In the genomic region with DNA sequence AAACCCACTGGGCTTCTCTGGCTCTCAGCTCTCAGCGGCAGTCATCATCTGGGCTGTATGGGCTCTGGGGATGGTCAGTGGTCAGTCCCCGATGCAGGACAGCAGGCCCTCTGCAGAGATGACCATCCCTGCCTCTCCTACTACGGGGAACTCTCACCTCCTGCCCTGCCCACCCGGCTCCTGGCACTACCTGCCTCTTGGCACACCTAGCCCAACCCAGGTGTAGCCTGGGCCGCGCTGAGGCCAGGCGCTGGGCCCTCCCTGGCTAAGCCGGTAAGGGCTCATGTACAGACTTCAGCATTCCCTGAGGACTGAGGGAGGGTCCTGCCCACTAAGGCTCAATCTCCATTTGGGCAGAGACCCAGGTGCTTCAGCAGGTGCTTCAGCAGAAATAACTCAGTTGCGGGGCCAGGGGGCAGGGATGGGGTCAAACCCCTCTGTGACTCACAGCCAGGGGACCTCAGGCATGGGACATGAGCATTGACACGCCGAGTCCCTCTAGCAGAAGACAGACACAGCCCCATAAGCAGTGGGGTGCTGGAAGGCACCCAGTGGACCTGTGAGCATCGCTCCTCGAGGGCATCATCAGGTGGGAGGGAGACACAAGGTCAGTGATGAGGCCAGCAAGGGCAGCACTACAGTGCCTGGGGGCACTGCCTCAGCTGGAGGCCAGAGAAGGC, we compare ENCODE assay signal across 32 cellular contexts.
"Had no signal": no experiment of that assay in that cellular context is flagged by ENCODE, and none has a peak within 500 bp of the region (broad histone marks: within the 10 kb centered on the region; RNA-seq: fewer than 3 reads in every experiment).

No MANE protein-coding gene starts in this region.

- H3K9me3 ChIP-seq: ascending aorta, esophagus muscularis mucosa, heart left ventricle, thoracic aorta, uterus had no signal

- H3K36me3 ChIP-seq: brain microvascular endothelial cell, uterus had no signal

- ATAC-seq: activated CD4-positive, CD25-positive, alpha-beta regulatory T cell treated with anti-CD3 and anti-CD28 coated beads, Interleukin-2, amount 50 U/mL, for 24 hours; activated T-cell treated with anti-CD3 and anti-CD28 coated beads, Interleukin-2, amount 50 U/mL, for 4 hours; foreskin keratinocyte; naive thymus-derived CD8-positive, alpha-beta T cell; sciatic nerve had no signal

- H3K4me1 ChIP-seq: ascending aorta, foreskin keratinocyte, uterus had no signal

- H3K27me3 ChIP-seq: ascending aorta, brain microvascular endothelial cell, esophagus muscularis mucosa, foreskin keratinocyte, heart left ventricle, uterus had no signal

- DNase-seq: activated CD4-positive, alpha-beta T cell treated with anti-CD3 and anti-CD28 coated beads for 48 hours; activated CD4-positive, alpha-beta T cell treated with anti-CD3 and anti-CD28 coated beads, Interleukin-2, amount 50 U/mL, for 48 hours; activated CD8-positive, alpha-beta memory T cell treated with anti-CD3 and anti-CD28 coated beads, Interleukin-2, amount 50 U/mL, for 48 hours; activated naive CD4-positive, alpha-beta T cell; activated T-cell treated with anti-CD3 and anti-CD28 coated beads, Interleukin-2, amount 50 U/mL, for 4 hours; brain microvascular endothelial cell; caudate nucleus; dermis blood vessel endothelial cell; effector CD4-positive, alpha-beta T cell; foreskin keratinocyte; midbrain; naive thymus-derived CD8-positive, alpha-beta T cell; retina; stimulated activated CD4-positive, alpha-beta T cell treated with anti-CD3 and anti-CD28 coated beads, Interleukin-12 subunit alpha, Interleukin-12 subunit beta, amount 100 ng/mL, for 4 hours; stimulated activated CD4-positive, alpha-beta T cell treated with anti-CD3 and anti-CD28 coated beads, Interleukin-4, amount 100 ng/mL, for 1 hour; T-helper 9 cell; uterus had no signal

- FAIRE-seq: colon, TTC549 had no signal

- H3K27ac Mint-ChIP-seq: activated naive CD8-positive, alpha-beta T cell; memory B cell; naive thymus-derived CD8-positive, alpha-beta T cell; progenitor cell of endocrine pancreas; stimulated activated naive CD8-positive, alpha-beta T cell treated with anti-CD3 and anti-CD28 coated beads, Interleukin-15, Interleukin-2, amounts not matched to agents 100 ng/mL and 50 ng/mL, for 24 hours; type B pancreatic cell had no signal

- H3K4me1 Mint-ChIP-seq: memory B cell; naive thymus-derived CD8-positive, alpha-beta T cell had no signal

- H3K4me3 ChIP-seq: ascending aorta, esophagus muscularis mucosa, heart left ventricle, skin epidermis, thoracic aorta, uterus had no signal

- H3K27ac ChIP-seq: ascending aorta, brain microvascular endothelial cell, foreskin keratinocyte, skin epidermis, thoracic aorta, VCaP had no signal

- H3K4me3 Mint-ChIP-seq: activated naive CD8-positive, alpha-beta T cell; activated T-cell treated with anti-CD3 and anti-CD28 coated beads, Interleukin-2, amount 50 U/mL, for 4 hours; memory B cell; naive thymus-derived CD8-positive, alpha-beta T cell; stimulated activated naive CD8-positive, alpha-beta T cell treated with anti-CD3 and anti-CD28 coated beads, Interleukin-15, Interleukin-2, amounts not matched to agents 100 ng/mL and 50 ng/mL, for 24 hours; type B pancreatic cell had no signal

- H3K9me3 Mint-ChIP-seq: activated T-cell treated with anti-CD3 and anti-CD28 coated beads, Interleukin-2, amount 50 U/mL, for 4 hours; memory B cell; naive thymus-derived CD8-positive, alpha-beta T cell; stimulated activated naive CD8-positive, alpha-beta T cell treated with anti-CD3 and anti-CD28 coated beads, Interleukin-15, Interleukin-2, amounts not matched to agents 100 ng/mL and 50 ng/mL, for 24 hours; type B pancreatic cell had no signal

- H3K27me3 Mint-ChIP-seq: activated naive CD8-positive, alpha-beta T cell; memory B cell; naive thymus-derived CD8-positive, alpha-beta T cell; progenitor cell of endocrine pancreas; stimulated activated naive CD8-positive, alpha-beta T cell treated with anti-CD3 and anti-CD28 coated beads, Interleukin-15, Interleukin-2, amounts not matched to agents 100 ng/mL and 50 ng/mL, for 24 hours; type B pancreatic cell had no signal
